17 cellular contexts compared by ENCODE assay signal in the genomic region with DNA sequence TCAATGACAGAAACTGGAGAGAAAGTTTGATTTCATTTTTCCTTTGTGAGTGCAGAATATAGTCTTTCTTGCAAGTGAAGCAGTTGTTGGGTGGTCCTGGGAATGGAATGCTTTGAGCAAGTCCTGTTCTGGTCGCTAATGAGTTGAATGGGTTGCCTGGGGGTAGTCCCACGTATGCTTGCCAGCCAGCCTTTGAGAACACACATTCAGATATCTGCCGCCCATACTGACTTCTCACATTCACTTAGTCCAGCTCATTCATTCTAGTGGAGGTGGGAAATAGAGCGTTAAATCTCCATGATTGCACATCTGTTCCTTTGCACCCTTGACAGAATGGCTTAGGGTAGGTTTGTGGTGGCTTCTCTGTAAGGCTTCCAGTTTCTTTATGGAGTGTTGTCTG.
A peak's percentile ranks its signal among the peaks of the same experiment; 100 is the strongest.
DNase-seq lines count a peak whose midpoint lies in the region; ATAC-seq and TF ChIP-seq lines count a peak whose summit lies in the region.
"Had no signal": no experiment of that assay in that cellular context is flagged by ENCODE, and none has a peak within 500 bp of the region (broad histone marks: within the 10 kb centered on the region; RNA-seq: fewer than 3 reads in every experiment).

No MANE protein-coding gene starts in this region.

- DNase-seq in DMS 273 (lab: John Stamatoyannopoulos, UW; ENCODE audit: unreplicated experiment) (peak; percentile 22), DMS 273 treated with DMSO at 0.1 percent for 48 hours (lab: John Stamatoyannopoulos, UW) (no peak), WERI-Rb-1 (peak; percentile 23), neuronal stem cell (ENCODE audit: low spot score) (peak; percentile 31)
- DNase-seq in stimulated activated CD4-positive, alpha-beta T cell treated with anti-CD3 and anti-CD28 coated beads, Interleukin-1b, Interleukin-23, amount 100 ng/mL, for 48 hours: no peak
- DNase-seq: CD4-positive, alpha-beta T cell; CD8-positive, alpha-beta memory T cell; DMS153; DND-41; GDM1; H9 had no signal

- H3K4ac ChIP-seq in neuronal stem cell (ENCODE audit: low read length): no peak overlapping the region

- no peak overlapping the region for H3K23ac ChIP-seq in neuronal stem cell (ENCODE audit: low read depth, low read length, poor library complexity)

- H4K8ac ChIP-seq in neuronal stem cell (ENCODE audit: low read depth, low read length): no peak overlapping the region

- no peak overlapping the region for H2BK120ac ChIP-seq in neuronal stem cell (ENCODE audit: low read depth, low read length)

- TF ChIP-seq CTCF in WERI-Rb-1 (IDR thresholded peaks at IDR 0.05; ENCODE audit: low read depth, low read length): no peak

- ATAC-seq in HG02623 (IDR thresholded peaks at IDR 0.05; ENCODE audit: unreplicated experiment): no peak
- ATAC-seq: GM12878, GM23338, HCT116 had no signal

- H3K27me3 ChIP-seq in WERI-Rb-1 (ENCODE audit: insufficient read depth, low read depth, severe bottlenecking): peaks cover 3% of the 10 kb centered on the region
- no peaks in the 10 kb centered on the region for H3K27me3 ChIP-seq in neuronal stem cell (ENCODE audit: control insufficient read depth in 3 of 3, insufficient read depth in 3 of 3, low read depth in 1 of 3, low read length in 3 of 3)
- H3K27me3 ChIP-seq: BLaER1 treated with 17β-estradiol and CSF1 and Interleukin-3, amounts not matched to agents 10 nM and 100 nM had no signal

- H2AFZ ChIP-seq in neuronal stem cell (ENCODE audit: low read length): no peak overlapping the region
- H2AFZ ChIP-seq: GM23338 had no signal

- H3K27ac ChIP-seq in WERI-Rb-1: no peak overlapping the region
- H3K27ac ChIP-seq in neuronal stem cell (replicated peaks; ENCODE audit: low read length): no peak overlapping the region
- H3K27ac ChIP-seq: 22Rv1; BLaER1 treated with 17β-estradiol and CSF1 and Interleukin-3, amounts not matched to agents 10 nM and 100 nM had no signal

- no peak overlapping the region for H3K9ac ChIP-seq in neuronal stem cell (ENCODE audit: low read depth, low read length, poor library complexity)
- H3K9ac ChIP-seq: BLaER1 treated with 17β-estradiol and CSF1 and Interleukin-3, amounts not matched to agents 10 nM and 100 nM had no signal

- H3K18ac ChIP-seq in neuronal stem cell (ENCODE audit: low read length): no peak overlapping the region

- no peak overlapping the region for H2BK5ac ChIP-seq in neuronal stem cell (ENCODE audit: low read length)

- no CpG with 5 or more reads among the region's 4 CpGs for WGBS in neuronal stem cell (ENCODE audit: extremely low coverage in 2 of 2, insufficient read length in 2 of 2, insufficient replicate concordance in 1 of 2), 2 donors

- H3K79me1 ChIP-seq in neuronal stem cell (ENCODE audit: low read depth, low read length): no peaks in the 10 kb centered on the region

- peaks cover 0 to 7% of the 10 kb centered on the region in 2 donors for H3K4me1 ChIP-seq in neuronal stem cell (ENCODE audit: control insufficient read depth in 2 of 2, insufficient read depth in 1 of 2, low read depth in 1 of 2, low read length in 2 of 2)

- H2BK12ac ChIP-seq in neuronal stem cell (ENCODE audit: low read length): no peak overlapping the region

- no peak overlapping the region for H4K91ac ChIP-seq in neuronal stem cell (ENCODE audit: low read depth, low read length, poor library complexity)

- H3K36me3 ChIP-seq in WERI-Rb-1: no peaks in the 10 kb centered on the region
- H3K36me3 ChIP-seq in neuronal stem cell (replicated peaks in 1 of 2; ENCODE audit: control insufficient read depth in 2 of 2, insufficient read depth in 2 of 2, low read length in 2 of 2): no peaks in the 10 kb centered on the region
- H3K36me3 ChIP-seq: BLaER1 treated with 17β-estradiol and CSF1 and Interleukin-3, amounts not matched to agents 10 nM and 100 nM had no signal

- H3K4me3 ChIP-seq in WERI-Rb-1 (ENCODE audit: low read depth, low read length) (no peak overlapping the region), neuronal stem cell (ENCODE audit: low read length in 2 of 2) (no peak overlapping the region)
- H3K4me3 ChIP-seq: BLaER1 treated with 17β-estradiol and CSF1 and Interleukin-3, amounts not matched to agents 10 nM and 100 nM; GM12878; GM23338 had no signal

- no peaks in the 10 kb centered on the region for H3K9me3 ChIP-seq in WERI-Rb-1 (ENCODE audit: severe bottlenecking)
- H3K9me3 ChIP-seq in neuronal stem cell (replicated peaks in 1 of 2; ENCODE audit: control insufficient read depth in 2 of 2, insufficient read depth in 1 of 2, low read depth in 1 of 2, low read length in 2 of 2): no peaks in the 10 kb centered on the region
- H3K9me3 ChIP-seq: BLaER1 treated with 17β-estradiol and CSF1 and Interleukin-3, amounts not matched to agents 10 nM and 100 nM had no signal

- H3K4me2 ChIP-seq in neuronal stem cell (ENCODE audit: insufficient read depth, low read length, poor library complexity, severe bottlenecking): no peak overlapping the region
- H3K4me2 ChIP-seq: BLaER1 treated with 17β-estradiol and CSF1 and Interleukin-3, amounts not matched to agents 10 nM and 100 nM; GM23338 had no signal

- no peak overlapping the region for H2BK15ac ChIP-seq in neuronal stem cell (ENCODE audit: low read length)

- H2AK5ac ChIP-seq in neuronal stem cell (ENCODE audit: low read depth, low read length): no peak overlapping the region

- H3K14ac ChIP-seq in neuronal stem cell (ENCODE audit: low read length): no peak overlapping the region

Comparison
In these comparisons a context has a peak if more than half of its experiments do, and no peak if none do; other contexts are left out.
1. DNase-seq: peak in DMS 273 (single experiment), WERI-Rb-1 (single experiment) and neuronal stem cell (single experiment); none in DMS 273 treated with DMSO at 0.1 percent for 48 hours (single experiment) and stimulated activated CD4-positive, alpha-beta T cell treated with anti-CD3 and anti-CD28 coated beads, Interleukin-1b, Interleukin-23, amount 100 ng/mL, for 48 hours (single experiment).